2 cellular contexts compared by ENCODE assay signal in genomic region chr22:27980424-27981148, GRCh38.
TF ChIP-seq lines count a peak whose summit lies in the region.

No MANE protein-coding gene starts in this region.

TF ChIP-seq in GM23338, 12 proteins besides CTCF, POLR2A, EP300 and RAD21 (continued from another document):
- TF ChIP-seq REST (IDR thresholded peaks at IDR 0.05; ENCODE audit: unreplicated experiment) (no peak), EZH2phosphoT487 (IDR thresholded peaks at IDR 0.05; ENCODE audit: unreplicated experiment) (no peak), POLR2AphosphoS5 (IDR thresholded peaks at IDR 0.05; ENCODE audit: low read depth) (no peak), ETS1 (IDR thresholded peaks at IDR 0.05) (no peak), JUNB (IDR thresholded peaks at IDR 0.05; ENCODE audit: unreplicated experiment) (no peak), NANOG (IDR thresholded peaks at IDR 0.05; ENCODE audit: borderline replicate concordance) (no peak), EZH2 (IDR thresholded peaks at IDR 0.05; ENCODE audit: low read depth, unreplicated experiment) (no peak), ZNF462 (CRISPR knock-in tag; IDR thresholded peaks at IDR 0.05) (no peak), ZNF331 (CRISPR knock-in tag; IDR thresholded peaks at IDR 0.05; ENCODE audit: low read depth) (no peak), CREB1 (CRISPR knock-in tag; IDR thresholded peaks at IDR 0.05; ENCODE audit: low read depth) (no peak)

TF ChIP-seq in WTC11, 78 proteins besides CTCF, POLR2A, EP300 and RAD21:
- TF ChIP-seq, protein P1, sequence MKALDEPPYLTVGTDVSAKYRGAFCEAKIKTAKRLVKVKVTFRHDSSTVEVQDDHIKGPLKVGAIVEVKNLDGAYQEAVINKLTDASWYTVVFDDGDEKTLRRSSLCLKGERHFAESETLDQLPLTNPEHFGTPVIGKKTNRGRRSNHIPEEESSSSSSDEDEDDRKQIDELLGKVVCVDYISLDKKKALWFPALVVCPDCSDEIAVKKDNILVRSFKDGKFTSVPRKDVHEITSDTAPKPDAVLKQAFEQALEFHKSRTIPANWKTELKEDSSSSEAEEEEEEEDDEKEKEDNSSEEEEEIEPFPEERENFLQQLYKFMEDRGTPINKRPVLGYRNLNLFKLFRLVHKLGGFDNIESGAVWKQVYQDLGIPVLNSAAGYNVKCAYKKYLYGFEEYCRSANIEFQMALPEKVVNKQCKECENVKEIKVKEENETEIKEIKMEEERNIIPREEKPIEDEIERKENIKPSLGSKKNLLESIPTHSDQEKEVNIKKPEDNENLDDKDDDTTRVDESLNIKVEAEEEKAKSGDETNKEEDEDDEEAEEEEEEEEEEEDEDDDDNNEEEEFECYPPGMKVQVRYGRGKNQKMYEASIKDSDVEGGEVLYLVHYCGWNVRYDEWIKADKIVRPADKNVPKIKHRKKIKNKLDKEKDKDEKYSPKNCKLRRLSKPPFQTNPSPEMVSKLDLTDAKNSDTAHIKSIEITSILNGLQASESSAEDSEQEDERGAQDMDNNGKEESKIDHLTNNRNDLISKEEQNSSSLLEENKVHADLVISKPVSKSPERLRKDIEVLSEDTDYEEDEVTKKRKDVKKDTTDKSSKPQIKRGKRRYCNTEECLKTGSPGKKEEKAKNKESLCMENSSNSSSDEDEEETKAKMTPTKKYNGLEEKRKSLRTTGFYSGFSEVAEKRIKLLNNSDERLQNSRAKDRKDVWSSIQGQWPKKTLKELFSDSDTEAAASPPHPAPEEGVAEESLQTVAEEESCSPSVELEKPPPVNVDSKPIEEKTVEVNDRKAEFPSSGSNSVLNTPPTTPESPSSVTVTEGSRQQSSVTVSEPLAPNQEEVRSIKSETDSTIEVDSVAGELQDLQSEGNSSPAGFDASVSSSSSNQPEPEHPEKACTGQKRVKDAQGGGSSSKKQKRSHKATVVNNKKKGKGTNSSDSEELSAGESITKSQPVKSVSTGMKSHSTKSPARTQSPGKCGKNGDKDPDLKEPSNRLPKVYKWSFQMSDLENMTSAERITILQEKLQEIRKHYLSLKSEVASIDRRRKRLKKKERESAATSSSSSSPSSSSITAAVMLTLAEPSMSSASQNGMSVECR (CRISPR knock-in tag; IDR thresholded peaks at IDR 0.05; ENCODE audit: borderline replicate concordance): no peak
- TF ChIP-seq PREB (CRISPR knock-in tag; IDR thresholded peaks at IDR 0.05; ENCODE audit: borderline replicate concordance) (no peak), FOXP1 (CRISPR knock-in tag; IDR thresholded peaks at IDR 0.05; ENCODE audit: borderline replicate concordance) (no peak), ZNF423 (CRISPR knock-in tag; IDR thresholded peaks at IDR 0.05) (peak; percentile 81), ZNF671 (CRISPR knock-in tag; IDR thresholded peaks at IDR 0.05) (no peak), ZNF121 (CRISPR knock-in tag; IDR thresholded peaks at IDR 0.05) (peak; percentile 79; the same call in 1 of the 2 replicates), ZNF281 (CRISPR knock-in tag; IDR thresholded peaks at IDR 0.05) (peak; percentile 78), ATF6 (CRISPR knock-in tag; IDR thresholded peaks at IDR 0.05) (no peak)
- TF ChIP-seq, protein P2, sequence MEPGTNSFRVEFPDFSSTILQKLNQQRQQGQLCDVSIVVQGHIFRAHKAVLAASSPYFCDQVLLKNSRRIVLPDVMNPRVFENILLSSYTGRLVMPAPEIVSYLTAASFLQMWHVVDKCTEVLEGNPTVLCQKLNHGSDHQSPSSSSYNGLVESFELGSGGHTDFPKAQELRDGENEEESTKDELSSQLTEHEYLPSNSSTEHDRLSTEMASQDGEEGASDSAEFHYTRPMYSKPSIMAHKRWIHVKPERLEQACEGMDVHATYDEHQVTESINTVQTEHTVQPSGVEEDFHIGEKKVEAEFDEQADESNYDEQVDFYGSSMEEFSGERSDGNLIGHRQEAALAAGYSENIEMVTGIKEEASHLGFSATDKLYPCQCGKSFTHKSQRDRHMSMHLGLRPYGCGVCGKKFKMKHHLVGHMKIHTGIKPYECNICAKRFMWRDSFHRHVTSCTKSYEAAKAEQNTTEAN (CRISPR knock-in tag; IDR thresholded peaks at IDR 0.05): no peak
